In the genomic region with DNA sequence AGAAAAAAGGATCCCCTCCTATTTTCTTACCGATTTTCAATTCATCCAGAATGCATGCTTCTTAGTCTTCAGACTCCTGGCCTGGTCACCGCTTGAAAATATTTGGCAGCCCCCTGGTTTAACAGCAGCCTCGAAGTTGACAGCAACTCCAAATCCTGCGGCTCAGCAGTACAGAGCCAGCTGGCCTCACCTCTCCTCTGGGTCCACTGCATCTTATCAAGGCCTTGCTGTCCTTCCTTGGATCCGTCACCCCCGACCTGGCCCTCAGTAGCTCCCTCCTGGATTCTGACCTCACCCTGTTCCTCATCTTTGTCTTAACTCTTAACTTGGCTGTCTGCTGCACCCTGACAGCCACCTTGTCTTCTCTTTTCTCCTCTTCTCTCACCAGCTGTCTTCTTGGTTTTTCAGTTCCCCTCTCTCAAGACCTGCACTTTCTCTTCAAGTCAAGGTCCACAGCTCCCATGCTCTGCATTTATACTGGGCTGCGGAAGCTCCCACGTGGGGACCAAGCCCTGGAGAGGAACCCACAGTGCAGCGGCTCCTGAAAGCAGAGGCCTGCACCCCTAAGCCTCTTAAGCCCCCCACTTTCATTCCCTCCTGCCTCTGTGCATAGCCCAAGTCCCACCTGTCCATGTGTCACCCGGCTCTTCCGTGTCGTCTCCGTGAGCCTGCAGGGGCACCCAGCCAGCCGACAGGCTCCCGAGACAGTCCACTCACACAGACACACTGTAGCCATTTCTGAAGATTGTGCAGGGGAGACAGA, we compare ENCODE assay signal across 8 cellular contexts. TPM values are rescaled to one million over a fixed set of nuclear protein-coding genes. Genes with fewer than 3 reads are reported as not detected.
DNase-seq lines count a peak whose midpoint lies in the region; ATAC-seq lines count a peak whose summit lies in the region.

No MANE protein-coding gene starts in this region.

- H3K9ac ChIP-seq in mesendoderm (ENCODE audit: low read length): no peak overlapping the region

- H3K79me2 ChIP-seq in ACC112 (ENCODE audit: control insufficient read depth, insufficient read depth, low read length, unreplicated experiment): peaks cover 95% of the 10 kb centered on the region
- H3K79me2 ChIP-seq in mesendoderm (ENCODE audit: control insufficient read depth, insufficient read depth, low read length): no peaks in the 10 kb centered on the region

- H3K4me1 Mint-ChIP-seq in T-cell: peaks cover 86 to 94% (median 94%) of the 10 kb centered on the region in 3 donors

- no peaks in the 10 kb centered on the region for H3K27me3 Mint-ChIP-seq in T-cell

- no peak overlapping the region for H3K4ac ChIP-seq in mesendoderm (ENCODE audit: low read depth, low read length)

- ATAC-seq in GM18861 (IDR thresholded peaks at IDR 0.05; ENCODE audit: unreplicated experiment): peak; percentile 55
- ATAC-seq in HG02840 (IDR thresholded peaks at IDR 0.05; ENCODE audit: low FRiP score, unreplicated experiment): peak; percentile 70
- no peak for ATAC-seq in T-cell (replicated peaks in 1 of 4)

- H2BK15ac ChIP-seq in mesendoderm (replicated peaks; ENCODE audit: low read depth): no peak overlapping the region

- no peak overlapping the region for H3K56ac ChIP-seq in mesendoderm (ENCODE audit: low read length)

- no CpG with 5 or more reads among the region's 15 CpGs for WGBS in mesendoderm (ENCODE audit: extremely low coverage, insufficient coverage, low lambda C conversion rate)

- H2AK5ac ChIP-seq in mesendoderm (ENCODE audit: low read length): no peak overlapping the region

- DNase-seq in T-cell (no peak), mesendoderm (no peak), cerebellar nuclear complex (lab: John Stamatoyannopoulos, UW) (no peak), hippocampal formation (lab: John Stamatoyannopoulos, UW) (no peak), NCI-H774 (lab: John Stamatoyannopoulos, UW) (no peak)

- H3K23ac ChIP-seq in mesendoderm (ENCODE audit: low read length): no peak overlapping the region

- POLR2A ChIA-PET in T-cell (lab: Charles Lee): no interaction called here

- H3K4me3 ChIP-seq in ACC112 (ENCODE audit: low read depth, low read length): no peak overlapping the region
- no peak overlapping the region for H3K4me3 ChIP-seq in mesendoderm (ENCODE audit: low read length)

- H3K4me2 ChIP-seq in mesendoderm (ENCODE audit: low read length): no peak overlapping the region

- H3K4me1 ChIP-seq in ACC112 (ENCODE audit: control insufficient read depth, insufficient read depth, low read length, unreplicated experiment) (peaks cover 69% of the 10 kb centered on the region), mesendoderm (ENCODE audit: control insufficient read depth, low read depth, low read length) (no peaks in the 10 kb centered on the region)

- H3K27ac ChIP-seq in ACC112 (ENCODE audit: low read depth, low read length) (peak overlapping the region; percentile 74), mesendoderm (ENCODE audit: low read depth, low read length) (no peak overlapping the region)

- peak overlapping the region; percentile 10 to 94 (median 82) for H3K4me3 Mint-ChIP-seq in T-cell

- peaks cover 0 to 4% (median 0%) of the 10 kb centered on the region in 3 donors for H3K9me3 Mint-ChIP-seq in T-cell

- peak overlapping the region; percentile 94 to 96 for H3K27ac Mint-ChIP-seq in T-cell

- H3K36me3 Mint-ChIP-seq in T-cell: peaks cover 54% of the 10 kb centered on the region

- H3K27me3 ChIP-seq in ACC112 (ENCODE audit: insufficient read depth, low read length): no peaks in the 10 kb centered on the region
- no peaks in the 10 kb centered on the region for H3K27me3 ChIP-seq in mesendoderm (ENCODE audit: insufficient read depth, low read length, poor library complexity)

- no peak overlapping the region for H2AFZ ChIP-seq in ACC112 (ENCODE audit: low read length, unreplicated experiment)

- no peak overlapping the region for H3K18ac ChIP-seq in mesendoderm (ENCODE audit: low read length)

- H2BK5ac ChIP-seq in mesendoderm (ENCODE audit: low read length): no peak overlapping the region

- peaks cover 45% of the 10 kb centered on the region for H3K36me3 ChIP-seq in ACC112 (ENCODE audit: insufficient read depth, low read length)
- no peaks in the 10 kb centered on the region for H3K36me3 ChIP-seq in mesendoderm (ENCODE audit: control insufficient read depth, insufficient read depth, low read length)

- H2BK120ac ChIP-seq in mesendoderm (ENCODE audit: low read depth, low read length): no peak overlapping the region

- CTCF ChIA-PET in T-cell (lab: Charles Lee): no interaction called here

- no peak overlapping the region for H4K5ac ChIP-seq in mesendoderm (ENCODE audit: low read length)

- no peak overlapping the region for H4K8ac ChIP-seq in mesendoderm (ENCODE audit: low read depth, low read length)

- H3K79me1 ChIP-seq in mesendoderm (ENCODE audit: low read length): no peaks in the 10 kb centered on the region

RNA-seq across cellular contexts. Expression of a gene that starts 6.0 kb away (rescaled TPM):
- total RNA-seq in T-cell: 100 to 1,000 TPM in 1 of 5 donors, 10 to 100 TPM in 4; 77.7 to 103 (median 81.8) TPM
- 11.1 TPM for polyA plus RNA-seq in mesendoderm (2013, experiment 1 of 2)
- polyA plus RNA-seq in mesendoderm (2013, experiment 2 of 2): 10.7 TPM

RNA-seq across cellular contexts. Expression of a gene that starts 51.2 kb away (rescaled TPM):
- not detected for total RNA-seq in T-cell
- polyA plus RNA-seq in mesendoderm (2013, experiment 1 of 2): 1.6 TPM
- 1.9 TPM for polyA plus RNA-seq in mesendoderm (2013, experiment 2 of 2)

RNA-seq across cellular contexts. Expression of a gene that starts 58.3 kb away (rescaled TPM):
- 10 to 100 TPM; 55.2 to 82.5 (median 68.7) TPM for total RNA-seq in T-cell
- polyA plus RNA-seq in mesendoderm (2013, experiment 1 of 2): 0.67 TPM
- 0.67 TPM for polyA plus RNA-seq in mesendoderm (2013, experiment 2 of 2)

Comparison
In these comparisons a context has a peak if more than half of its experiments do, and no peak if none do; other contexts are left out.
1. ATAC-seq: peak in GM18861 (single experiment) and HG02840 (single experiment); none in T-cell (0 of 4).